ENCODE assay signal across 22 cellular contexts in the genomic region with DNA sequence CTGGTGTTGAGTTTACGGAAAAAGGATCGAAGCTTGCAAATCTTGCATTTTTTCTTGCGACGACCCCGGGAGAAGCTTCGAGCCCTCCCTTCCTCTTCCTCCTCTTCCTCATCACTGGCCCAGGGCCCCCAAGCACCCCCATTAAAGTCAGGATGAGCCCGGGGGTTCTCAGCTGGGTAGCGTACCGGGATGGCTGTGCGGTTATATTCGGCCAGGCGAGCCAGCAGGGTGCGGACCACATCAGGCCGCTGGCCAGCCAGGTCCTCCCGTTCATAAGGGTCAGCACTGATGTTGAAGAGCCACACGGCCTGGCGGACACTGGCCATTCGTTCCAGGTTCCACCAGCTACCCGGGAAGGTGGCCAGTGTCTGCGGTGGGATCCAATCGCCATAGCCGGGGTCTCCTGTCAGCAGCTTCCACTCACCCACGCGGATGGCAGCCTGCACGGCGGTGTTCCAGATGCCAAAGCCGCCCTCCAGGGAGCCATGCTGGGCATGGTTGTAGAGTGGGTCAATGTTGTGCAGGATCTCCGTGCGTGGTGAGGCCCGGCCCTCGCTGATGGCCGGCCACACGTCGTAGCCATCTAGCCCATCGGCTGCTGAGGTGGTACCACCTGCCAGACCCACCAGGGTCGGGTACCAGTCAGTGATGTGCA. TPM values are rescaled to one million over a fixed set of nuclear protein-coding genes. Genes with fewer than 3 reads are reported as not detected.
"Had no signal": no experiment of that assay in that cellular context is flagged by ENCODE, and none has a peak within 500 bp of the region (broad histone marks: within the 10 kb centered on the region; RNA-seq: fewer than 3 reads in every experiment).

No MANE protein-coding gene starts in this region.

- ATAC-seq: naive thymus-derived CD8-positive, alpha-beta T cell; right lobe of liver; stimulated activated naive B cell treated with anti-CD40 and anti-IgM and Interleukin-4, amounts not matched to agents 10 μg/mL and 1 μg/mL and 100 μg/mL, for 72 hours; upper lobe of right lung had no signal

- H3K27me3 ChIP-seq: ovary, uterus had no signal

- DNase-seq: cortex of kidney; hypothalamus; immature natural killer cell; islet precursor cell; mesendoderm; naive thymus-derived CD8-positive, alpha-beta T cell; nephron progenitor cell; occipital lobe; small intestine; stimulated activated CD4-positive, alpha-beta T cell treated with anti-CD3 and anti-CD28 coated beads, Interleukin-15, amount 100 ng/mL, for 24 hours; stimulated activated CD4-positive, alpha-beta T cell treated with anti-CD3 and anti-CD28 coated beads, Interleukin-2, amount 100 ng/mL, for 48 hours; stimulated activated naive B cell treated with anti-CD40 and anti-IgM and Interleukin-4, amounts not matched to agents 10 μg/mL and 1 μg/mL and 100 μg/mL, for 72 hours had no signal

- H3K4me3 ChIP-seq: ovary, right lobe of liver, thoracic aorta, tibial nerve, upper lobe of right lung, uterus had no signal

- FAIRE-seq: frontal cortex, small intestine had no signal

- H3K27ac ChIP-seq: ovary, right lobe of liver, thoracic aorta, upper lobe of right lung had no signal

- H3K9me3 ChIP-seq: ovary, right lobe of liver, thoracic aorta, tibial nerve, upper lobe of right lung, uterus had no signal

- H3K36me3 ChIP-seq: ovary, right lobe of liver, thoracic aorta, upper lobe of right lung, uterus had no signal

RNA-seq across cellular contexts. Expression of gene ARSI, which starts 5.3 kb away (rescaled TPM):
- total RNA-seq: lung microvascular endothelial cell; naive thymus-derived CD8-positive, alpha-beta T cell had no signal
- polyA plus RNA-seq: immature natural killer cell; naive thymus-derived CD8-positive, alpha-beta T cell had no signal

RNA-seq across cellular contexts. Expression of gene CAMK2A, which starts 7.8 kb away (rescaled TPM):
- total RNA-seq: dermis microvascular lymphatic vessel endothelial cell; lung microvascular endothelial cell; naive thymus-derived CD8-positive, alpha-beta T cell had no signal
- polyA plus RNA-seq: immature natural killer cell; liver; naive thymus-derived CD8-positive, alpha-beta T cell had no signal
